In genomic region chr5:122101636-122102285, GRCh38 we compare ENCODE assay signal across 8 cellular contexts. TPM values are rescaled to one million over a fixed set of nuclear protein-coding genes. Genes with fewer than 3 reads are reported as not detected.
A peak's percentile ranks its signal among the peaks of the same experiment; 100 is the strongest.
DNase-seq lines count a peak whose midpoint lies in the region; ATAC-seq and TF ChIP-seq lines count a peak whose summit lies in the region.

No MANE protein-coding gene starts in this region.

- no peak overlapping the region for H3K4me2 ChIP-seq in skeletal muscle satellite cell (ENCODE audit: low read length)

- TF ChIP-seq POLR2A in GM18505 (IDR thresholded peaks at IDR 0.05; ENCODE audit: borderline replicate concordance, extremely low read depth, insufficient read depth, insufficient read length), result no peak
- TF ChIP-seq POLR2A in Peyer's patch (IDR thresholded peaks at IDR 0.05), result no peak
- no peak for TF ChIP-seq POLR2A in esophagus squamous epithelium (IDR thresholded peaks at IDR 0.05)

- peak; percentile 85 for ATAC-seq in GM18505 (IDR thresholded peaks at IDR 0.05; ENCODE audit: unreplicated experiment)
- peak; percentile 69 for ATAC-seq in HG03175 (IDR thresholded peaks at IDR 0.05; ENCODE audit: unreplicated experiment)
- no peak for ATAC-seq in GM18858 (IDR thresholded peaks at IDR 0.05; ENCODE audit: unreplicated experiment)

- H3K9ac ChIP-seq in skeletal muscle satellite cell (ENCODE audit: low read depth, low read length), result peak overlapping the region; percentile 20

- intact Hi-C loops in esophagus squamous epithelium (cut with DNase I), result no loop called here

- H3K27me3 ChIP-seq in Peyer's patch, result no peaks in the 10 kb centered on the region
- no peaks in the 10 kb centered on the region for H3K27me3 ChIP-seq in esophagus squamous epithelium
- H3K27me3 ChIP-seq in skeletal muscle satellite cell (ENCODE audit: control insufficient read depth, insufficient read depth, low read length), result no peaks in the 10 kb centered on the region

- TF ChIP-seq CTCF in AG09319 (IDR thresholded peaks at IDR 0.05; ENCODE audit: low read depth, low read length), result peak; percentile 62
- peak in 5 of 6 experiments; percentile 9 to 58 (median 48) for TF ChIP-seq CTCF in Peyer's patch (IDR thresholded peaks at IDR 0.05)
- TF ChIP-seq CTCF in esophagus squamous epithelium (IDR thresholded peaks at IDR 0.05), result peak in 5 of 6 experiments; percentile 42 to 66 (median 54)

- H3K36me3 ChIP-seq in Peyer's patch (no peaks in the 10 kb centered on the region), esophagus squamous epithelium (no peaks in the 10 kb centered on the region), skeletal muscle satellite cell (ENCODE audit: insufficient read depth, low read length) (no peaks in the 10 kb centered on the region)

- no peak for DNase-seq in AG09319 (ENCODE audit: extremely low read depth, low read depth)
- no peak for DNase-seq in Peyer's patch
- no peak for DNase-seq in esophagus squamous epithelium (lab: John Stamatoyannopoulos, UW)
- DNase-seq in caudate nucleus (lab: John Stamatoyannopoulos, UW), result no peak

- H3K27ac ChIP-seq in Peyer's patch, result no peak overlapping the region
- no peak overlapping the region for H3K27ac ChIP-seq in esophagus squamous epithelium
- no peak overlapping the region for H3K27ac ChIP-seq in caudate nucleus (ENCODE audit: low read depth, low read length)

- H3K9me3 ChIP-seq in Peyer's patch (no peaks in the 10 kb centered on the region), esophagus squamous epithelium (no peaks in the 10 kb centered on the region), skeletal muscle satellite cell (replicated peaks; ENCODE audit: low read length) (no peaks in the 10 kb centered on the region)

- H3K4me1 ChIP-seq in Peyer's patch (no peaks in the 10 kb centered on the region), esophagus squamous epithelium (no peaks in the 10 kb centered on the region), skeletal muscle satellite cell (ENCODE audit: control insufficient read depth, insufficient read depth, low read length) (peaks cover 27% of the 10 kb centered on the region)

- WGBS in esophagus squamous epithelium, 2 donors, result 20 to 21% methylated on average over 4 of the region's 4 CpGs

- no peak overlapping the region for H3K4me3 ChIP-seq in Peyer's patch
- H3K4me3 ChIP-seq in esophagus squamous epithelium, result no peak overlapping the region
- H3K4me3 ChIP-seq in skeletal muscle satellite cell (ENCODE audit: low read length), result no peak overlapping the region

RNA-seq across cellular contexts. Expression of gene LOX, which starts 23.7 kb away (rescaled TPM):
- total RNA-seq in Peyer's patch (10 to 100 TPM in 1 of 4 donors, 1 to 10 TPM in 3; 3.5 to 15.7 (median 6.2) TPM), esophagus squamous epithelium (1 to 10 TPM; 1.4 to 9.9 (median 6.6) TPM)
- 54.5 and 123 TPM in 2 replicates for total RNA-seq in skeletal muscle satellite cell (2012; rRNA removed)

RNA-seq across cellular contexts. Expression of gene ZNF474, which starts 27.6 kb away (rescaled TPM):
- total RNA-seq in Peyer's patch (under 1 TPM in 1 of 4 donors, not detected in 3; 0.54 TPM), esophagus squamous epithelium (under 1 TPM in 2 of 4 donors, not detected in 2; 0.18 to 0.57 TPM)
- total RNA-seq in skeletal muscle satellite cell (2012; rRNA removed), result 0.22 TPM in 1 of 2 replicates, not detected in the other
